ENCODE assay signal across 9 cellular contexts in genomic region chr12:106084048-106084671, GRCh38. TPM values are rescaled to one million over a fixed set of nuclear protein-coding genes. Genes with fewer than 3 reads are reported as not detected.
A peak's percentile ranks its signal among the peaks of the same experiment; 100 is the strongest.
DNase-seq lines count a peak whose midpoint lies in the region; ATAC-seq and TF ChIP-seq lines count a peak whose summit lies in the region.
"Had no signal": no experiment of that assay in that cellular context is flagged by ENCODE, and none has a peak within 500 bp of the region (broad histone marks: within the 10 kb centered on the region; RNA-seq: fewer than 3 reads in every experiment).

No MANE protein-coding gene starts in this region.

- no peak for TF ChIP-seq POLR2A in gastroesophageal sphincter (IDR thresholded peaks at IDR 0.05)

- H3K4me2 ChIP-seq in GM23338 (peak overlapping the region; percentile 5; the same call in 1 of the 2 replicates), skeletal muscle satellite cell (ENCODE audit: low read length) (peak overlapping the region; percentile 73)

- no peak for TF ChIP-seq CTCF in GM23338 (conservative IDR thresholded peaks at IDR 0.05; ENCODE audit: low read depth in 2 of 2)
- TF ChIP-seq CTCF in gastroesophageal sphincter (IDR thresholded peaks at IDR 0.05): no peak
- no peak for TF ChIP-seq CTCF in GM10266 (IDR thresholded peaks at IDR 0.05; ENCODE audit: control insufficient read depth, insufficient read depth, low read depth, missing control alignments)

- intact Hi-C loops in activated CD4-positive, alpha-beta T cell treated with anti-CD3 and anti-CD28 coated beads, Interleukin-2, amount 10 ng/mL, durations not matched to agents 24 days and 14 days (cut with micrococcal nuclease): no loop called here

- H3K27ac ChIP-seq in GM23338 (ENCODE audit: low read depth): peak overlapping the region; percentile 80
- peak overlapping the region in 3 of 4 donors; percentile 7 to 41 (median 15) for H3K27ac ChIP-seq in gastroesophageal sphincter

- H3K9me2 ChIP-seq in GM23338 (ENCODE audit: insufficient read depth): no peaks in the 10 kb centered on the region

- peaks cover 8% of the 10 kb centered on the region; the same call in 1 of the 2 replicates for H3K36me3 ChIP-seq in GM23338 (ENCODE audit: insufficient read depth)
- H3K36me3 ChIP-seq in gastroesophageal sphincter: peaks cover 0 to 25% of the 10 kb centered on the region in 2 donors
- peaks cover 18% of the 10 kb centered on the region for H3K36me3 ChIP-seq in skeletal muscle satellite cell (ENCODE audit: insufficient read depth, low read length)

- H3K4me1 ChIP-seq in GM23338 (ENCODE audit: insufficient read depth): peaks cover 11% of the 10 kb centered on the region
- H3K4me1 ChIP-seq in gastroesophageal sphincter: peaks cover 2 to 46% (median 34%) of the 10 kb centered on the region in 3 donors
- H3K4me1 ChIP-seq in skeletal muscle satellite cell (ENCODE audit: control insufficient read depth, insufficient read depth, low read length): peaks cover 65% of the 10 kb centered on the region

- H3K27me3 Mint-ChIP-seq in GM23338 (ENCODE audit: insufficient read depth, low read depth, poor library complexity): no peaks in the 10 kb centered on the region
- H3K27me3 Mint-ChIP-seq in activated CD4-positive, alpha-beta T cell treated with anti-CD3 and anti-CD28 coated beads, Interleukin-2, amount 10 ng/mL, durations not matched to agents 24 days and 14 days: peaks cover 14% of the 10 kb centered on the region

- H2AFZ ChIP-seq in GM23338: no peak overlapping the region

- H3K4me1 Mint-ChIP-seq in GM23338: peaks cover 23% of the 10 kb centered on the region
- H3K4me1 Mint-ChIP-seq in activated CD4-positive, alpha-beta T cell treated with anti-CD3 and anti-CD28 coated beads, Interleukin-2, amount 10 ng/mL, durations not matched to agents 24 days and 14 days: no peaks in the 10 kb centered on the region

- no peak overlapping the region; the same call in 2 of the 3 replicates for H3K4me3 Mint-ChIP-seq in GM23338
- H3K4me3 Mint-ChIP-seq in activated CD4-positive, alpha-beta T cell treated with anti-CD3 and anti-CD28 coated beads, Interleukin-2, amount 10 ng/mL, durations not matched to agents 24 days and 14 days: no peak overlapping the region

- H3K9me3 Mint-ChIP-seq in GM23338: no peaks in the 10 kb centered on the region
- H3K9me3 Mint-ChIP-seq in activated CD4-positive, alpha-beta T cell treated with anti-CD3 and anti-CD28 coated beads, Interleukin-2, amount 10 ng/mL, durations not matched to agents 24 days and 14 days: no peaks in the 10 kb centered on the region

- no peaks in the 10 kb centered on the region for H4K20me1 ChIP-seq in GM23338 (replicated peaks; ENCODE audit: insufficient read depth)

- H3F3A ChIP-seq in GM23338 (replicated peaks; ENCODE audit: low read depth): no peaks in the 10 kb centered on the region

- peak overlapping the region; percentile 81 for H3K9ac ChIP-seq in skeletal muscle satellite cell (ENCODE audit: low read depth, low read length)

- peaks cover 7% of the 10 kb centered on the region for H3K79me2 ChIP-seq in GM23338 (replicated peaks; ENCODE audit: insufficient read depth)

- ATAC-seq in GM23338 (peak; percentile 82), gastroesophageal sphincter (no peak), HG03571 (IDR thresholded peaks at IDR 0.05; ENCODE audit: unreplicated experiment) (no peak)

- 33 to 59% methylated on average over 1 to 10 of the region's 10 CpGs for WGBS in gastroesophageal sphincter (ENCODE audit: low coverage in 1 of 2), 2 donors

- H3K36me3 Mint-ChIP-seq in GM23338 (ENCODE audit: low read depth): peaks cover 21% of the 10 kb centered on the region
- no peaks in the 10 kb centered on the region for H3K36me3 Mint-ChIP-seq in activated CD4-positive, alpha-beta T cell treated with anti-CD3 and anti-CD28 coated beads, Interleukin-2, amount 10 ng/mL, durations not matched to agents 24 days and 14 days (ENCODE audit: low read depth)

- no peak overlapping the region for H3K4me3 ChIP-seq in GM23338
- no peak overlapping the region for H3K4me3 ChIP-seq in gastroesophageal sphincter
- H3K4me3 ChIP-seq in skeletal muscle satellite cell (ENCODE audit: low read length): peak overlapping the region; percentile 41

- no peak for TF ChIP-seq EP300 in gastroesophageal sphincter (IDR thresholded peaks at IDR 0.05)

- H3K27ac Mint-ChIP-seq in GM23338: peak overlapping the region; percentile 74
- H3K27ac Mint-ChIP-seq in activated CD4-positive, alpha-beta T cell treated with anti-CD3 and anti-CD28 coated beads, Interleukin-2, amount 10 ng/mL, durations not matched to agents 24 days and 14 days: no peak overlapping the region

- peak; percentile 80 for DNase-seq in GM23338 (ENCODE audit: low spot score)
- peak; percentile 73 for DNase-seq in T1000 (lab: John Stamatoyannopoulos, UW)
- no peak for DNase-seq in GM10266 (ENCODE audit: extremely low spot score)
- DNase-seq in activated CD4-positive, alpha-beta T cell treated with anti-CD3 and anti-CD28 coated beads, Interleukin-2, amount 10 ng/mL, durations not matched to agents 24 days and 14 days: no peak
- no peak for DNase-seq in NCI-H524 treated with DMSO at 0.1 percent for 48 hours (lab: John Stamatoyannopoulos, UW)
- DNase-seq: NCI-H2029 treated with DMSO at 0.1 percent for 48 hours had no signal

- H3K27me3 ChIP-seq in GM23338 (ENCODE audit: insufficient read depth) (no peaks in the 10 kb centered on the region), gastroesophageal sphincter (no peaks in the 10 kb centered on the region), skeletal muscle satellite cell (ENCODE audit: control insufficient read depth, insufficient read depth, low read length) (no peaks in the 10 kb centered on the region)

- H3K9me3 ChIP-seq in gastroesophageal sphincter (no peaks in the 10 kb centered on the region), skeletal muscle satellite cell (replicated peaks; ENCODE audit: low read length) (no peaks in the 10 kb centered on the region)

TF ChIP-seq in GM23338, 12 proteins besides CTCF, POLR2A, EP300 and RAD21 (continues in another document):
- TF ChIP-seq REST (IDR thresholded peaks at IDR 0.05; ENCODE audit: unreplicated experiment) (no peak), JUNB (IDR thresholded peaks at IDR 0.05; ENCODE audit: unreplicated experiment) (no peak), ZNF114 (CRISPR knock-in tag; IDR thresholded peaks at IDR 0.05) (no peak), EZH2 (IDR thresholded peaks at IDR 0.05; ENCODE audit: low read depth, unreplicated experiment) (no peak), POLR2AphosphoS5 (IDR thresholded peaks at IDR 0.05; ENCODE audit: low read depth) (no peak), ETS1 (IDR thresholded peaks at IDR 0.05) (no peak), NANOG (IDR thresholded peaks at IDR 0.05; ENCODE audit: borderline replicate concordance) (no peak)

RNA-seq across cellular contexts. Expression of gene NUAK1, which starts 54.6 kb away (rescaled TPM):
- 15.4 and 16.9 TPM in 2 replicates for total RNA-seq in GM23338 (2014; rRNA removed; shearing (Covaris generic))
- polyA plus RNA-seq in GM23338 (2016; fragmentation: Nextera tagmentation; extraction: Ambion mirVana): 4.7 and 5.4 TPM in 2 replicates
- total RNA-seq in gastroesophageal sphincter: 10 to 100 TPM in 2 of 4 donors, 1 to 10 TPM in 2; 7.4 to 27.7 (median 10.7) TPM
- 1.3 and 6.1 TPM in 2 replicates for total RNA-seq in skeletal muscle satellite cell (2012; rRNA removed)
- total RNA-seq in activated CD4-positive, alpha-beta T cell treated with anti-CD3 and anti-CD28 coated beads, Interleukin-2, amount 10 ng/mL, durations not matched to agents 24 days and 14 days: 0.02 TPM in 1 of 2 replicates, not detected in the other

Comparison
In these comparisons a context has a peak if more than half of its experiments do, and no peak if none do; other contexts are left out.
1. DNase-seq: peak in GM23338 (single experiment) and T1000 (single experiment); none in GM10266 (single experiment), activated CD4-positive, alpha-beta T cell treated with anti-CD3 and anti-CD28 coated beads, Interleukin-2, amount 10 ng/mL, durations not matched to agents 24 days and 14 days (single experiment) and NCI-H524 treated with DMSO at 0.1 percent for 48 hours (single experiment).